ENCODE assay signal across 26 cellular contexts in the genomic region with DNA sequence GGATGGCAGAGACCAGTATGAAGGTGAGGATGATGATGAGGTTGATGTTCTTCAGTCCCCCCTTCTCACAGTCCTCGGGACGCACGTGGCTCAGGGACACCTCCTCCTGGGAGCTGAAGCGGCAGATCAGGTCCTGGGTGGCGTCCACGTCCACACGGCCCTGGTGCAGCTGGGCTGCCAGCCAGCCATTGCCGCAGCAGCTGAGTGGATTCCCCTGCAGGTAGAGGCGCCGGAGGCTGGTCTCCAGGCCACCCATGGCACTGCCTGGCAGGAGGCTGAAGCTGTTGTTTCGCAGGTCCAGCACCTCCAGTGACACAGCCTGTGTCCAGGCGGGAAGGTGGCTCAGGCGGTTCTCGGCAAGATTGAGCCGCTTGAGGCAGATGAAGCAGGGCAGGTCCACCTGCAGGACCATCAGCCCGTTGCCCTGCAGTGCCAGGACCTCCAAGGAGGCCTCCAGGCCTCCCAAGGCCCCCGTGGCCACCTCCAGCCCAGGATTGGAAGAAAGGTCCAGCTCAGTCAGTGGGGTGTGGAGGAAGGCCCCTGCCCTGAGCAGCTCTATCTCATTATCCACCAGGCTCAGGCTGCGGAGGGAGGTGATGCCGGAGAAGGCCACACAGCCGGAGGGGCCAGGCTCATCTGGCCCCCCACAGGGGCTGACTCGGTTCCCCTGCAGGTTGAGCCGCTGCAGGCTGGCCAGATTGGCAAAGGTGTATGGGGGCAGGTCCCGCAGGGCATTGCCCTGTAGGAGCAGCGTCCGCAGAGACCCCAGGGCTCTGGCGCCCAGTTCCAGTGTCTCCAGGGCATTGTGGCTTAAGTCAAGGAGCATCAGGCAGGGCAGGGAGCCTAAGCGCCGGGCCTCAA. TPM values are rescaled to one million over a fixed set of nuclear protein-coding genes. Genes with fewer than 3 reads are reported as not detected.
DNase-seq lines count a peak whose midpoint lies in the region; ATAC-seq and TF ChIP-seq lines count a peak whose summit lies in the region.
"Had no signal": no experiment of that assay in that cellular context is flagged by ENCODE, and none has a peak within 500 bp of the region (broad histone marks: within the 10 kb centered on the region; RNA-seq: fewer than 3 reads in every experiment).

No MANE protein-coding gene starts in this region.

- POLR2A ChIA-PET in activated B cell treated with CpG ODN at 0.5 μM for 24 hours (lab: Charles Lee) = no interaction called here
- POLR2A ChIA-PET in RWPE1 (lab: Yijun Ruan, JAX; ENCODE audit: low non-redundant PET) = no interaction called here

- no peaks in the 10 kb centered on the region for H3K9me3 Mint-ChIP-seq in activated B cell treated with CpG ODN at 0.5 μM for 24 hours
- H3K9me3 Mint-ChIP-seq in stimulated activated naive B cell treated with anti-CD40 and anti-IgM and Interleukin-4, amounts not matched to agents 10 μg/mL and 1 μg/mL and 100 μg/mL, for 72 hours = no peaks in the 10 kb centered on the region
- H3K9me3 Mint-ChIP-seq: activated T-helper 2 cell treated with anti-CD3 and anti-CD28 coated beads, Interferon-gamma antibody, Interleukin-2, Interleukin-4, amounts not matched to agents 10 μg/mL and 5 μg/mL and 100 μg/mL, durations not matched to agents 14 hours and 24 hours and 36 hours; CD8-positive, alpha-beta memory T cell; GM23338 had no signal

- H3K27ac Mint-ChIP-seq in activated B cell treated with CpG ODN at 0.5 μM for 24 hours = no peak overlapping the region
- H3K27ac Mint-ChIP-seq in stimulated activated naive B cell treated with anti-CD40 and anti-IgM and Interleukin-4, amounts not matched to agents 10 μg/mL and 1 μg/mL and 100 μg/mL, for 72 hours = peak overlapping the region; percentile 31
- H3K27ac Mint-ChIP-seq: activated T-helper 2 cell treated with anti-CD3 and anti-CD28 coated beads, Interferon-gamma antibody, Interleukin-2, Interleukin-4, amounts not matched to agents 10 μg/mL and 5 μg/mL and 100 μg/mL, durations not matched to agents 14 hours and 24 hours and 36 hours; GM23338 had no signal

- no peaks in the 10 kb centered on the region for H3K9me3 ChIP-seq in lower lobe of right lung
- H3K9me3 ChIP-seq: body of pancreas, MG63, thoracic aorta had no signal

- TF ChIP-seq CTCF in activated B cell treated with CpG ODN at 0.5 μM for 24 hours (IDR thresholded peaks at IDR 0.05) = no peak
- TF ChIP-seq CTCF in lower lobe of right lung (IDR thresholded peaks at IDR 0.05) = no peak
- TF ChIP-seq CTCF in RWPE1 (conservative IDR thresholded peaks at IDR 0.05; ENCODE audit: low read depth) = no peak

- H3K4me1 Mint-ChIP-seq in activated B cell treated with CpG ODN at 0.5 μM for 24 hours = peaks cover 33% of the 10 kb centered on the region
- H3K4me1 Mint-ChIP-seq in stimulated activated naive B cell treated with anti-CD40 and anti-IgM and Interleukin-4, amounts not matched to agents 10 μg/mL and 1 μg/mL and 100 μg/mL, for 72 hours = peaks cover 47 to 84% of the 10 kb centered on the region in 2 donors

- H3K4me1 ChIP-seq in lower lobe of right lung = peaks cover 43% of the 10 kb centered on the region
- H3K4me1 ChIP-seq: body of pancreas had no signal

- CTCF ChIA-PET in activated B cell treated with CpG ODN at 0.5 μM for 24 hours (lab: Charles Lee) (no interaction called here), RWPE1 (lab: Yijun Ruan, JAX) (no interaction called here)

- intact Hi-C loops in activated B cell treated with CpG ODN at 0.5 μM for 24 hours (cut with micrococcal nuclease) (no loop called here), lower lobe of right lung (cut with DNase I) (no loop called here)

- peaks cover 32% of the 10 kb centered on the region for H3K36me3 Mint-ChIP-seq in activated B cell treated with CpG ODN at 0.5 μM for 24 hours (ENCODE audit: low read depth)
- peaks cover 90 to 100% of the 10 kb centered on the region in 2 donors for H3K36me3 Mint-ChIP-seq in stimulated activated naive B cell treated with anti-CD40 and anti-IgM and Interleukin-4, amounts not matched to agents 10 μg/mL and 1 μg/mL and 100 μg/mL, for 72 hours
- H3K36me3 Mint-ChIP-seq: CD8-positive, alpha-beta memory T cell had no signal

- H3K4me3 ChIP-seq in lower lobe of right lung = no peak overlapping the region
- H3K4me3 ChIP-seq: body of pancreas, GM23338, MG63, thoracic aorta had no signal

- H3K27me3 ChIP-seq in lower lobe of right lung (ENCODE audit: low read depth) = no peaks in the 10 kb centered on the region
- H3K27me3 ChIP-seq: body of pancreas, MG63 had no signal

- H3K27ac ChIP-seq in lower lobe of right lung = no peak overlapping the region
- H3K27ac ChIP-seq in RWPE1 = no peak overlapping the region
- H3K27ac ChIP-seq: 22Rv1, body of pancreas, epithelial cell of prostate had no signal

- H3K36me3 ChIP-seq in lower lobe of right lung = peaks cover 41% of the 10 kb centered on the region
- H3K36me3 ChIP-seq: MG63 had no signal

- DNase-seq in DMS53 (lab: John Stamatoyannopoulos, UW) (peak; percentile 28), DMS53 treated with DMSO at 0.1 percent for 48 hours (lab: John Stamatoyannopoulos, UW; ENCODE audit: unreplicated experiment) (no peak), activated B cell treated with CpG ODN at 0.5 μM for 24 hours (peak; percentile 14), lower lobe of right lung (peak; percentile 34), RWPE1 (ENCODE audit: low spot score) (no peak), NK-92 (lab: John Stamatoyannopoulos, UW; ENCODE audit: unreplicated experiment) (no peak)
- DNase-seq in stimulated activated naive B cell treated with anti-CD40 and anti-IgM and Interleukin-4, amounts not matched to agents 10 μg/mL and 1 μg/mL and 100 μg/mL, for 72 hours = no peak
- DNase-seq: activated CD4-positive, alpha-beta T cell treated with anti-CD3 and anti-CD28 coated beads, Interleukin-2, amount 50 U/mL, for 4 hours; body of pancreas; CD8-positive, alpha-beta memory T cell; GDM1; MG63; NCI-H1417; NCI-H2081; NCI-H226; nucleus accumbens; OCI-M1; SHP77; stimulated activated CD4-positive, alpha-beta T cell treated with anti-CD3 and anti-CD28 coated beads, Interleukin-2, amount 100 ng/mL, for 48 hours; stimulated activated naive CD4-positive, alpha-beta T cell had no signal

- peaks cover 12% of the 10 kb centered on the region for H3K27me3 Mint-ChIP-seq in activated B cell treated with CpG ODN at 0.5 μM for 24 hours
- peaks cover 6% of the 10 kb centered on the region in 2 donors for H3K27me3 Mint-ChIP-seq in stimulated activated naive B cell treated with anti-CD40 and anti-IgM and Interleukin-4, amounts not matched to agents 10 μg/mL and 1 μg/mL and 100 μg/mL, for 72 hours

- ATAC-seq in activated B cell treated with CpG ODN at 0.5 μM for 24 hours (ENCODE audit: low read depth) (no peak), lower lobe of right lung (no peak), HG02840 (IDR thresholded peaks at IDR 0.05; ENCODE audit: low FRiP score, unreplicated experiment) (no peak)
- ATAC-seq in stimulated activated naive B cell treated with anti-CD40 and anti-IgM and Interleukin-4, amounts not matched to agents 10 μg/mL and 1 μg/mL and 100 μg/mL, for 72 hours (replicated peaks) = no peak
- ATAC-seq: body of pancreas, GM23338 had no signal

- no peak overlapping the region for H3K4me3 Mint-ChIP-seq in activated B cell treated with CpG ODN at 0.5 μM for 24 hours
- H3K4me3 Mint-ChIP-seq in stimulated activated naive B cell treated with anti-CD40 and anti-IgM and Interleukin-4, amounts not matched to agents 10 μg/mL and 1 μg/mL and 100 μg/mL, for 72 hours = peak overlapping the region in 1 of 2 donors; percentile 32
- H3K4me3 Mint-ChIP-seq: CD8-positive, alpha-beta memory T cell; GM23338 had no signal

RNA-seq across cellular contexts. Expression of a gene that starts 10.6 kb away (rescaled TPM):
- total RNA-seq in activated B cell treated with CpG ODN at 0.5 μM for 24 hours (25.8 and 27.8 TPM in 2 replicates), lower lobe of right lung (121 TPM)

Comparison
In these comparisons a context has a peak if more than half of its experiments do, and no peak if none do; other contexts are left out.
1. DNase-seq: peak in DMS53 (single experiment), activated B cell treated with CpG ODN at 0.5 μM for 24 hours (single experiment) and lower lobe of right lung (single experiment); none in DMS53 treated with DMSO at 0.1 percent for 48 hours (single experiment), stimulated activated naive B cell treated with anti-CD40 and anti-IgM and Interleukin-4, amounts not matched to agents 10 μg/mL and 1 μg/mL and 100 μg/mL, for 72 hours (single experiment), RWPE1 (single experiment) and NK-92 (single experiment).